ENCODE assay signal across 9 cellular contexts in the genomic region with DNA sequence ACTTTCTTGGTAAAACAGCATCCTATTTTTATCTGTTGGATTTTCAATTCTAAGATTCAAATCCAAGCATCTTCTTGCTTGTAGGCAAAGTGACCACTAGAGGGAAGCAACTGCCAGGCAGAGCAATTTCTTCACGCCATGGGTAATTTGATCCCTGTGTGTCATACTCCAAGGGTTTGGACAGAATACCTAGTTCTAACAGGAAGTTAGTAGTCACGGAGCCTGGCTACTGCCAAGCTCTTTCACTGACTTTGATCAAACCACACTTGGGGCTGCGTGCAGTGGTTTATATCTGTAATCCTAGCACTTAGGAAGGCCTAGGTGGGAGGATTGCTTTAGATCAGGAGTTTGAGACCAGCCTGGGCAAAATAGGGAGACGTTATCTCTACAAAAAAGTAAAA.
DNase-seq lines count a peak whose midpoint lies in the region; ATAC-seq and TF ChIP-seq lines count a peak whose summit lies in the region.
"Had no signal": no experiment of that assay in that cellular context is flagged by ENCODE, and none has a peak within 500 bp of the region (broad histone marks: within the 10 kb centered on the region; RNA-seq: fewer than 3 reads in every experiment).

No MANE protein-coding gene starts in this region.

- peak overlapping the region; percentile 79 for H3K27ac Mint-ChIP-seq in neural crest cell (ENCODE audit: unreplicated experiment)
- H3K27ac Mint-ChIP-seq: naive B cell had no signal

- peaks cover 12% of the 10 kb centered on the region for H3K4me1 Mint-ChIP-seq in neural crest cell
- H3K4me1 Mint-ChIP-seq: naive B cell had no signal

- no peak overlapping the region for H3K4me3 Mint-ChIP-seq in neural crest cell

- peaks cover 21% of the 10 kb centered on the region for H3K27me3 Mint-ChIP-seq in neural crest cell (ENCODE audit: low read depth)

- DNase-seq in Ammon's horn (ENCODE audit: low spot score) (peak; percentile 75), NCI-H1694 (lab: John Stamatoyannopoulos, UW) (peak; percentile 54), fibroblast of peridontal ligament (ENCODE audit: extremely low read depth) (peak; percentile 100), neural crest cell (ENCODE audit: low read depth, low spot score) (peak; percentile 28)
- DNase-seq in stimulated activated naive CD8-positive, alpha-beta T cell treated with anti-CD3 and anti-CD28 coated beads, Interleukin-15, Interleukin-2, amounts not matched to agents 100 U/mL and 50 U/mL, for 24 hours: no peak
- DNase-seq: naive B cell had no signal

- no peaks in the 10 kb centered on the region for H3K36me3 Mint-ChIP-seq in neural crest cell (ENCODE audit: low read depth)

- ATAC-seq in GM21576 (IDR thresholded peaks at IDR 0.05; ENCODE audit: unreplicated experiment): peak; percentile 55
- peak; percentile 82 for ATAC-seq in SK-N-SH treated with all-trans-retinoic acid at 6 μM for 48 hours
- ATAC-seq in GM19324 (IDR thresholded peaks at IDR 0.05; ENCODE audit: low FRiP score, unreplicated experiment): no peak
- no peak for ATAC-seq in stimulated activated naive CD8-positive, alpha-beta T cell treated with anti-CD3 and anti-CD28 coated beads, Interleukin-15, Interleukin-2, amounts not matched to agents 100 U/mL and 50 U/mL, for 24 hours

- H3K9me3 Mint-ChIP-seq in neural crest cell: no peaks in the 10 kb centered on the region

- TF ChIP-seq CTCF in neural crest cell (conservative IDR thresholded peaks at IDR 0.05): peak; percentile 92

TF ChIP-seq in SK-N-SH treated with all-trans-retinoic acid at 6 μM for 48 hours, 23 proteins besides CTCF, POLR2A, EP300 and RAD21:
- TF ChIP-seq, protein P1, sequence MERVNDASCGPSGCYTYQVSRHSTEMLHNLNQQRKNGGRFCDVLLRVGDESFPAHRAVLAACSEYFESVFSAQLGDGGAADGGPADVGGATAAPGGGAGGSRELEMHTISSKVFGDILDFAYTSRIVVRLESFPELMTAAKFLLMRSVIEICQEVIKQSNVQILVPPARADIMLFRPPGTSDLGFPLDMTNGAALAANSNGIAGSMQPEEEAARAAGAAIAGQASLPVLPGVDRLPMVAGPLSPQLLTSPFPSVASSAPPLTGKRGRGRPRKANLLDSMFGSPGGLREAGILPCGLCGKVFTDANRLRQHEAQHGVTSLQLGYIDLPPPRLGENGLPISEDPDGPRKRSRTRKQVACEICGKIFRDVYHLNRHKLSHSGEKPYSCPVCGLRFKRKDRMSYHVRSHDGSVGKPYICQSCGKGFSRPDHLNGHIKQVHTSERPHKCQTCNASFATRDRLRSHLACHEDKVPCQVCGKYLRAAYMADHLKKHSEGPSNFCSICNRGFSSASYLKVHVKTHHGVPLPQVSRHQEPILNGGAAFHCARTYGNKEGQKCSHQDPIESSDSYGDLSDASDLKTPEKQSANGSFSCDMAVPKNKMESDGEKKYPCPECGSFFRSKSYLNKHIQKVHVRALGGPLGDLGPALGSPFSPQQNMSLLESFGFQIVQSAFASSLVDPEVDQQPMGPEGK (CRISPR knock-in tag; IDR thresholded peaks at IDR 0.05; ENCODE audit: borderline replicate concordance): no peak
- TF ChIP-seq PPARA (CRISPR knock-in tag; IDR thresholded peaks at IDR 0.05; ENCODE audit: borderline replicate concordance): no peak
- no peak for TF ChIP-seq OSR1 (CRISPR knock-in tag; IDR thresholded peaks at IDR 0.05)
- TF ChIP-seq, protein P2, sequence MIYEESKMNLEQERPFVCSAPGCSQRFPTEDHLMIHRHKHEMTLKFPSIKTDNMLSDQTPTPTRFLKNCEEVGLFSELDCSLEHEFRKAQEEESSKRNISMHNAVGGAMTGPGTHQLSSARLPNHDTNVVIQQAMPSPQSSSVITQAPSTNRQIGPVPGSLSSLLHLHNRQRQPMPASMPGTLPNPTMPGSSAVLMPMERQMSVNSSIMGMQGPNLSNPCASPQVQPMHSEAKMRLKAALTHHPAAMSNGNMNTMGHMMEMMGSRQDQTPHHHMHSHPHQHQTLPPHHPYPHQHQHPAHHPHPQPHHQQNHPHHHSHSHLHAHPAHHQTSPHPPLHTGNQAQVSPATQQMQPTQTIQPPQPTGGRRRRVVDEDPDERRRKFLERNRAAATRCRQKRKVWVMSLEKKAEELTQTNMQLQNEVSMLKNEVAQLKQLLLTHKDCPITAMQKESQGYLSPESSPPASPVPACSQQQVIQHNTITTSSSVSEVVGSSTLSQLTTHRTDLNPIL (CRISPR knock-in tag; IDR thresholded peaks at IDR 0.05; ENCODE audit: low read depth): no peak
- no peak for TF ChIP-seq ZFP3 (CRISPR knock-in tag; IDR thresholded peaks at IDR 0.05)
- TF ChIP-seq TOX (CRISPR knock-in tag; IDR thresholded peaks at IDR 0.05; ENCODE audit: borderline replicate concordance): no peak
- TF ChIP-seq, protein P3, sequence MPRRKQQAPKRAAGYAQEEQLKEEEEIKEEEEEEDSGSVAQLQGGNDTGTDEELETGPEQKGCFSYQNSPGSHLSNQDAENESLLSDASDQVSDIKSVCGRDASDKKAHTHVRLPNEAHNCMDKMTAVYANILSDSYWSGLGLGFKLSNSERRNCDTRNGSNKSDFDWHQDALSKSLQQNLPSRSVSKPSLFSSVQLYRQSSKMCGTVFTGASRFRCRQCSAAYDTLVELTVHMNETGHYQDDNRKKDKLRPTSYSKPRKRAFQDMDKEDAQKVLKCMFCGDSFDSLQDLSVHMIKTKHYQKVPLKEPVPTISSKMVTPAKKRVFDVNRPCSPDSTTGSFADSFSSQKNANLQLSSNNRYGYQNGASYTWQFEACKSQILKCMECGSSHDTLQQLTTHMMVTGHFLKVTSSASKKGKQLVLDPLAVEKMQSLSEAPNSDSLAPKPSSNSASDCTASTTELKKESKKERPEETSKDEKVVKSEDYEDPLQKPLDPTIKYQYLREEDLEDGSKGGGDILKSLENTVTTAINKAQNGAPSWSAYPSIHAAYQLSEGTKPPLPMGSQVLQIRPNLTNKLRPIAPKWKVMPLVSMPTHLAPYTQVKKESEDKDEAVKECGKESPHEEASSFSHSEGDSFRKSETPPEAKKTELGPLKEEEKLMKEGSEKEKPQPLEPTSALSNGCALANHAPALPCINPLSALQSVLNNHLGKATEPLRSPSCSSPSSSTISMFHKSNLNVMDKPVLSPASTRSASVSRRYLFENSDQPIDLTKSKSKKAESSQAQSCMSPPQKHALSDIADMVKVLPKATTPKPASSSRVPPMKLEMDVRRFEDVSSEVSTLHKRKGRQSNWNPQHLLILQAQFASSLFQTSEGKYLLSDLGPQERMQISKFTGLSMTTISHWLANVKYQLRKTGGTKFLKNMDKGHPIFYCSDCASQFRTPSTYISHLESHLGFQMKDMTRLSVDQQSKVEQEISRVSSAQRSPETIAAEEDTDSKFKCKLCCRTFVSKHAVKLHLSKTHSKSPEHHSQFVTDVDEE (CRISPR knock-in tag; IDR thresholded peaks at IDR 0.05): no peak
- TF ChIP-seq CSDC2 (CRISPR knock-in tag; IDR thresholded peaks at IDR 0.05): 0 out of 2 replicates have a peak, but pooled peaks have one; percentile 40
- TF ChIP-seq ISL1 (CRISPR knock-in tag; IDR thresholded peaks at IDR 0.05): peak; percentile 35; the same call in 1 of the 2 replicates
- TF ChIP-seq BACH2 (CRISPR knock-in tag; IDR thresholded peaks at IDR 0.05; ENCODE audit: borderline replicate concordance): no peak

Comparison
In these comparisons a context has a peak if more than half of its experiments do, and no peak if none do; other contexts are left out.
1. ATAC-seq: peak in GM21576 (single experiment) and SK-N-SH treated with all-trans-retinoic acid at 6 μM for 48 hours (single experiment); none in GM19324 (single experiment) and stimulated activated naive CD8-positive, alpha-beta T cell treated with anti-CD3 and anti-CD28 coated beads, Interleukin-15, Interleukin-2, amounts not matched to agents 100 U/mL and 50 U/mL, for 24 hours (single experiment).